9 cellular contexts compared by ENCODE assay signal in genomic region chr6:169654590-169655391, GRCh38. TPM values are rescaled to one million over a fixed set of nuclear protein-coding genes. Genes with fewer than 3 reads are reported as not detected.
A peak's percentile ranks its signal among the peaks of the same experiment; 100 is the strongest.
DNase-seq lines count a peak whose midpoint lies in the region; ATAC-seq and TF ChIP-seq lines count a peak whose summit lies in the region.
"Had no signal": no experiment of that assay in that cellular context is flagged by ENCODE, and none has a peak within 500 bp of the region (broad histone marks: within the 10 kb centered on the region; RNA-seq: fewer than 3 reads in every experiment).

No MANE protein-coding gene starts in this region.

- no peaks in the 10 kb centered on the region for H3K9me2 ChIP-seq in Loucy (replicated peaks; ENCODE audit: low read depth, low read length)

- no peaks in the 10 kb centered on the region for H3K79me2 ChIP-seq in Loucy (ENCODE audit: insufficient read depth, low read length)

- H3K36me3 ChIP-seq in Loucy (ENCODE audit: insufficient read depth, low read length) (no peaks in the 10 kb centered on the region), mucosa of rectum (ENCODE audit: control insufficient read depth in 2 of 2, insufficient read depth in 2 of 2, low read length in 2 of 2) (peaks cover 0 to 22% of the 10 kb centered on the region in 2 donors)

- peak overlapping the region; percentile 77 for H3K4me3 Mint-ChIP-seq in activated CD8-positive, alpha-beta T cell treated with anti-CD3 and anti-CD28 coated beads, Interleukin-2, amount 10 ng/mL, durations not matched to agents 7 days and 5 days

- H3K27ac ChIP-seq in mucosa of rectum (ENCODE audit: low read depth in 2 of 2, low read length in 2 of 2): peak overlapping the region; percentile 60 to 74
- H3K27ac ChIP-seq: VCaP had no signal

- H3K4me3 ChIP-seq in Loucy (ENCODE audit: low read length, poor library complexity, severe bottlenecking): peak overlapping the region; percentile 66
- peak overlapping the region; percentile 84 to 87 for H3K4me3 ChIP-seq in mucosa of rectum (ENCODE audit: low read length in 2 of 2)

- CTCF ChIA-PET in activated CD8-positive, alpha-beta T cell treated with anti-CD3 and anti-CD28 coated beads, Interleukin-2, amount 10 ng/mL, durations not matched to agents 7 days and 5 days (lab: Charles Lee): interaction anchor here (1.0 to 1.2 kb wide), 2 partner anchors 48 to 150 kb away, joined by 3 to 4 read pairs; no protein-coding TSS in a partner anchor

- POLR2A ChIA-PET in activated CD8-positive, alpha-beta T cell treated with anti-CD3 and anti-CD28 coated beads, Interleukin-2, amount 10 ng/mL, durations not matched to agents 7 days and 5 days (lab: Charles Lee): interaction anchor here (0.9 to 1.1 kb wide), 2 partner anchors 46 to 47 kb away, joined by 3 read pairs; partner anchors contain the start of gene WDR27

- peak overlapping the region; percentile 55 for H3K9ac ChIP-seq in Loucy (ENCODE audit: low read depth, low read length, poor library complexity, severe bottlenecking)
- peak overlapping the region; percentile 70 to 77 for H3K9ac ChIP-seq in mucosa of rectum (ENCODE audit: low read depth in 1 of 2, low read length in 2 of 2)

- peak overlapping the region; percentile 76 for H3K27ac Mint-ChIP-seq in activated CD8-positive, alpha-beta T cell treated with anti-CD3 and anti-CD28 coated beads, Interleukin-2, amount 10 ng/mL, durations not matched to agents 7 days and 5 days

- no peaks in the 10 kb centered on the region for H3K9me3 Mint-ChIP-seq in activated CD8-positive, alpha-beta T cell treated with anti-CD3 and anti-CD28 coated beads, Interleukin-2, amount 10 ng/mL, durations not matched to agents 7 days and 5 days (ENCODE audit: insufficient read depth)

- no peaks in the 10 kb centered on the region for H3K27me3 Mint-ChIP-seq in activated CD8-positive, alpha-beta T cell treated with anti-CD3 and anti-CD28 coated beads, Interleukin-2, amount 10 ng/mL, durations not matched to agents 7 days and 5 days (ENCODE audit: low read depth)

- no peaks in the 10 kb centered on the region for H3K36me3 Mint-ChIP-seq in activated CD8-positive, alpha-beta T cell treated with anti-CD3 and anti-CD28 coated beads, Interleukin-2, amount 10 ng/mL, durations not matched to agents 7 days and 5 days (ENCODE audit: low read depth)

- H3K9me3 ChIP-seq in Loucy (ENCODE audit: insufficient read depth, low read depth, low read length) (no peaks in the 10 kb centered on the region), mucosa of rectum (ENCODE audit: control insufficient read depth in 2 of 2, low read length in 2 of 2) (no peaks in the 10 kb centered on the region)

- peak overlapping the region; percentile 75; the same call in 1 of the 2 replicates for H2AFZ ChIP-seq in Loucy (ENCODE audit: low read length)

- H3K4me1 Mint-ChIP-seq in activated CD8-positive, alpha-beta T cell treated with anti-CD3 and anti-CD28 coated beads, Interleukin-2, amount 10 ng/mL, durations not matched to agents 7 days and 5 days (ENCODE audit: low read depth): peaks cover 10% of the 10 kb centered on the region

- no peak; the same call in 1 of the 2 replicates for TF ChIP-seq CTCF in Loucy (conservative IDR thresholded peaks at IDR 0.05; ENCODE audit: low read length)

- ATAC-seq in GM21423 (IDR thresholded peaks at IDR 0.05; ENCODE audit: unreplicated experiment) (peak; percentile 88), GM21717 (IDR thresholded peaks at IDR 0.05; ENCODE audit: unreplicated experiment) (no peak)
- ATAC-seq in activated CD8-positive, alpha-beta T cell treated with anti-CD3 and anti-CD28 coated beads, Interleukin-2, amount 10 ng/mL, durations not matched to agents 7 days and 5 days: peak; percentile 92

- peak overlapping the region; percentile 70 for H3K4me2 ChIP-seq in Loucy (ENCODE audit: low read depth, low read length, poor library complexity, severe bottlenecking)

- H3K27me3 ChIP-seq in Loucy (ENCODE audit: insufficient read depth, low read length, poor library complexity, severe bottlenecking) (no peaks in the 10 kb centered on the region), mucosa of rectum (ENCODE audit: control insufficient read depth in 2 of 2, insufficient read depth in 2 of 2, low read length in 2 of 2) (no peaks in the 10 kb centered on the region)

- H3F3A ChIP-seq in Loucy (ENCODE audit: low read depth): no peaks in the 10 kb centered on the region

- H3K4me1 ChIP-seq in Loucy (ENCODE audit: insufficient read depth, low read length, poor library complexity, severe bottlenecking) (no peaks in the 10 kb centered on the region), mucosa of rectum (ENCODE audit: control insufficient read depth in 2 of 2, insufficient read depth in 2 of 2, low read length in 2 of 2) (no peaks in the 10 kb centered on the region)

- peak; percentile 74 for DNase-seq in COR-L47 (lab: John Stamatoyannopoulos, UW)
- DNase-seq in activated CD8-positive, alpha-beta T cell treated with anti-CD3 and anti-CD28 coated beads, Interleukin-2, amount 10 ng/mL, durations not matched to agents 7 days and 5 days: peak; percentile 75
- peak; percentile 39 for DNase-seq in effector CD8-positive, alpha-beta T cell (lab: John Stamatoyannopoulos, UW)
- DNase-seq in stimulated activated CD8-positive, alpha-beta memory T cell treated with anti-CD3 and anti-CD28 coated beads, Interleukin-4, amount 100 ng/mL, for 24 hours (ENCODE audit: low read depth): peak; percentile 44

- H4K20me1 ChIP-seq in Loucy (ENCODE audit: insufficient read depth, low read length, poor library complexity, severe bottlenecking): no peaks in the 10 kb centered on the region

RNA-seq across cellular contexts. Expression of gene WDR27, which starts 47.0 kb away (rescaled TPM):
- 10 to 100 TPM; 22.9 to 25.3 TPM for total RNA-seq in activated CD8-positive, alpha-beta T cell treated with anti-CD3 and anti-CD28 coated beads, Interleukin-2, amount 10 ng/mL, durations not matched to agents 7 days and 5 days

RNA-seq across cellular contexts. Expression of gene C6orf120, which starts 47.1 kb away (rescaled TPM):
- total RNA-seq in activated CD8-positive, alpha-beta T cell treated with anti-CD3 and anti-CD28 coated beads, Interleukin-2, amount 10 ng/mL, durations not matched to agents 7 days and 5 days: 10 to 100 TPM; 17.4 to 18.3 TPM
